16 cellular contexts compared by ENCODE assay signal in genomic region chr22:33757041-33757440, GRCh38.
"Had no signal": no experiment of that assay in that cellular context is flagged by ENCODE, and none has a peak within 500 bp of the region (broad histone marks: within the 10 kb centered on the region; RNA-seq: fewer than 3 reads in every experiment).

No MANE protein-coding gene starts in this region.

- H3K27ac Mint-ChIP-seq: activated T-helper 1 cell treated with anti-CD3 and anti-CD28 coated beads, Interleukin-12 subunit alpha, Interleukin-12 subunit beta, Interleukin-2, Interleukin-4 antibody, amounts not matched to agents 30 ng/mL and 10 ng/mL and 1 ng/mL, durations not matched to agents 14 hours and 24 hours and 36 hours; mesothelial cell of epicardium; stimulated activated naive CD8-positive, alpha-beta T cell treated with anti-CD3 and anti-CD28 coated beads, Interleukin-15, amount 100 ng/mL, for 72 hours had no signal

- DNase-seq: activated CD4-positive, alpha-beta T cell treated with anti-CD3 and anti-CD28 coated beads, Interleukin-2, amount 50 U/mL, for 1 hour; activated naive CD4-positive, alpha-beta T cell treated with Interleukin-2 at 50 U/mL for 16 hours; aorta; cerebellar nuclear complex; effector memory CD4-positive, alpha-beta T cell; foreskin melanocyte; pancreas; retina; stimulated activated naive CD8-positive, alpha-beta T cell treated with anti-CD3 and anti-CD28 coated beads, Interleukin-15, amount 100 ng/mL, for 72 hours; SW 1271; upper lobe of left lung had no signal

- H3K27ac ChIP-seq: breast epithelium, pancreas, upper lobe of left lung had no signal

- H3K4me3 Mint-ChIP-seq: activated T-helper 1 cell treated with anti-CD3 and anti-CD28 coated beads, Interleukin-12 subunit alpha, Interleukin-12 subunit beta, Interleukin-2, Interleukin-4 antibody, amounts not matched to agents 30 ng/mL and 10 ng/mL and 1 ng/mL, durations not matched to agents 14 hours and 24 hours and 36 hours; mesothelial cell of epicardium; stimulated activated naive CD8-positive, alpha-beta T cell treated with anti-CD3 and anti-CD28 coated beads, Interleukin-15, amount 100 ng/mL, for 72 hours had no signal

- ATAC-seq: activated CD4-positive, CD25-positive, alpha-beta regulatory T cell treated with anti-CD3 and anti-CD28 coated beads, Interleukin-2, amount 50 U/mL, for 24 hours; stimulated activated naive CD8-positive, alpha-beta T cell treated with anti-CD3 and anti-CD28 coated beads, Interleukin-15, amount 100 ng/mL, for 72 hours had no signal

- H3K4me1 ChIP-seq: breast epithelium, pancreas, upper lobe of left lung had no signal

- H3K27me3 Mint-ChIP-seq: stimulated activated naive CD8-positive, alpha-beta T cell treated with anti-CD3 and anti-CD28 coated beads, Interleukin-15, amount 100 ng/mL, for 72 hours had no signal

- H3K36me3 ChIP-seq: breast epithelium, pancreas, upper lobe of left lung had no signal

- H3K27me3 ChIP-seq: breast epithelium, pancreas, upper lobe of left lung had no signal

- H3K4me1 Mint-ChIP-seq: stimulated activated naive CD8-positive, alpha-beta T cell treated with anti-CD3 and anti-CD28 coated beads, Interleukin-15, amount 100 ng/mL, for 72 hours had no signal

- H3K4me3 ChIP-seq: breast epithelium, lung, pancreas, upper lobe of left lung had no signal

- H3K9me3 ChIP-seq: pancreas, upper lobe of left lung had no signal
